In the genomic region with DNA sequence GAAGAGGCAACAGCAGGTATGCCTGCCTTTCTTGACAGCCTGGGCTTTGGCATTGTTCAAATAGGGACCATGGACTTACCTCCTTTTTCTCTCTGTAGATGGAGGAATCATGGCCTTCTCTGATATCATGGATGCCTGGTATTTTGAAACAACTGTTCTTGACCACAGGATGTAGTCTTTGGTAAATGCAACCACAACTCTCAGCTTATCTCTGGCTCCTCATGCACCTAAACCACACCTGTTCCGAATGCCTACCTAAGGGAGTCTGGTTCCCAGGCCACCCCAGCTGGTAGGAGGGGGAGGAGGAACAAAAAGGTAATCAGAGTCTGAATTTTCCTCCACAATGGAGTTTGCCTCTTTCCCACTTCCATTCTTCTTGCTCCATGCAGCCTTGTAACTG, we compare ENCODE assay signal across 2 cellular contexts.
TF ChIP-seq lines count a peak whose summit lies in the region.

No MANE protein-coding gene starts in this region.

TF ChIP-seq in GM12891, 5 proteins besides CTCF, POLR2A, EP300 and RAD21:
- TF ChIP-seq SPI1 (IDR thresholded peaks at IDR 0.05; ENCODE audit: low read depth, low read length) (no peak), PAX5 (IDR thresholded peaks at IDR 0.05; ENCODE audit: insufficient read depth, low read length, severe bottlenecking) (no peak), TAF1 (IDR thresholded peaks at IDR 0.05; ENCODE audit: low read depth, low read length) (no peak)

TF ChIP-seq in GM23338, 12 proteins besides CTCF, POLR2A, EP300 and RAD21:
- TF ChIP-seq EZH2 (IDR thresholded peaks at IDR 0.05; ENCODE audit: low read depth, unreplicated experiment) (no peak), NANOG (IDR thresholded peaks at IDR 0.05; ENCODE audit: borderline replicate concordance) (no peak), JUNB (IDR thresholded peaks at IDR 0.05; ENCODE audit: unreplicated experiment) (no peak), STAT1 (IDR thresholded peaks at IDR 0.05; ENCODE audit: unreplicated experiment) (no peak), POLR2AphosphoS5 (IDR thresholded peaks at IDR 0.05; ENCODE audit: low read depth) (no peak), ZNF114 (CRISPR knock-in tag; IDR thresholded peaks at IDR 0.05) (no peak), CREB1 (CRISPR knock-in tag; IDR thresholded peaks at IDR 0.05; ENCODE audit: low read depth) (no peak), ZNF331 (CRISPR knock-in tag; IDR thresholded peaks at IDR 0.05; ENCODE audit: low read depth) (no peak), EZH2phosphoT487 (IDR thresholded peaks at IDR 0.05; ENCODE audit: unreplicated experiment) (no peak), ZNF462 (CRISPR knock-in tag; IDR thresholded peaks at IDR 0.05) (no peak)
- TF ChIP-seq, protein P1, sequence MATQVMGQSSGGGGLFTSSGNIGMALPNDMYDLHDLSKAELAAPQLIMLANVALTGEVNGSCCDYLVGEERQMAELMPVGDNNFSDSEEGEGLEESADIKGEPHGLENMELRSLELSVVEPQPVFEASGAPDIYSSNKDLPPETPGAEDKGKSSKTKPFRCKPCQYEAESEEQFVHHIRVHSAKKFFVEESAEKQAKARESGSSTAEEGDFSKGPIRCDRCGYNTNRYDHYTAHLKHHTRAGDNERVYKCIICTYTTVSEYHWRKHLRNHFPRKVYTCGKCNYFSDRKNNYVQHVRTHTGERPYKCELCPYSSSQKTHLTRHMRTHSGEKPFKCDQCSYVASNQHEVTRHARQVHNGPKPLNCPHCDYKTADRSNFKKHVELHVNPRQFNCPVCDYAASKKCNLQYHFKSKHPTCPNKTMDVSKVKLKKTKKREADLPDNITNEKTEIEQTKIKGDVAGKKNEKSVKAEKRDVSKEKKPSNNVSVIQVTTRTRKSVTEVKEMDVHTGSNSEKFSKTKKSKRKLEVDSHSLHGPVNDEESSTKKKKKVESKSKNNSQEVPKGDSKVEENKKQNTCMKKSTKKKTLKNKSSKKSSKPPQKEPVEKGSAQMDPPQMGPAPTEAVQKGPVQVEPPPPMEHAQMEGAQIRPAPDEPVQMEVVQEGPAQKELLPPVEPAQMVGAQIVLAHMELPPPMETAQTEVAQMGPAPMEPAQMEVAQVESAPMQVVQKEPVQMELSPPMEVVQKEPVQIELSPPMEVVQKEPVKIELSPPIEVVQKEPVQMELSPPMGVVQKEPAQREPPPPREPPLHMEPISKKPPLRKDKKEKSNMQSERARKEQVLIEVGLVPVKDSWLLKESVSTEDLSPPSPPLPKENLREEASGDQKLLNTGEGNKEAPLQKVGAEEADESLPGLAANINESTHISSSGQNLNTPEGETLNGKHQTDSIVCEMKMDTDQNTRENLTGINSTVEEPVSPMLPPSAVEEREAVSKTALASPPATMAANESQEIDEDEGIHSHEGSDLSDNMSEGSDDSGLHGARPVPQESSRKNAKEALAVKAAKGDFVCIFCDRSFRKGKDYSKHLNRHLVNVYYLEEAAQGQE (IDR thresholded peaks at IDR 0.05; ENCODE audit: unreplicated experiment) = no peak
- TF ChIP-seq, protein P2, sequence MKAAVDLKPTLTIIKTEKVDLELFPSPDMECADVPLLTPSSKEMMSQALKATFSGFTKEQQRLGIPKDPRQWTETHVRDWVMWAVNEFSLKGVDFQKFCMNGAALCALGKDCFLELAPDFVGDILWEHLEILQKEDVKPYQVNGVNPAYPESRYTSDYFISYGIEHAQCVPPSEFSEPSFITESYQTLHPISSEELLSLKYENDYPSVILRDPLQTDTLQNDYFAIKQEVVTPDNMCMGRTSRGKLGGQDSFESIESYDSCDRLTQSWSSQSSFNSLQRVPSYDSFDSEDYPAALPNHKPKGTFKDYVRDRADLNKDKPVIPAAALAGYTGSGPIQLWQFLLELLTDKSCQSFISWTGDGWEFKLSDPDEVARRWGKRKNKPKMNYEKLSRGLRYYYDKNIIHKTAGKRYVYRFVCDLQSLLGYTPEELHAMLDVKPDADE (IDR thresholded peaks at IDR 0.05) = no peak
